ENCODE assay signal across 22 cellular contexts in genomic region chr7:144606231-144606630, GRCh38.
A peak's percentile ranks its signal among the peaks of the same experiment; 100 is the strongest.
DNase-seq lines count a peak whose midpoint lies in the region; ATAC-seq, FAIRE-seq and TF ChIP-seq lines count a peak whose summit lies in the region.
"Had no signal": no experiment of that assay in that cellular context is flagged by ENCODE, and none has a peak within 500 bp of the region (broad histone marks: within the 10 kb centered on the region; RNA-seq: fewer than 3 reads in every experiment).

No MANE protein-coding gene starts in this region.

- peaks cover 0 to 2% (median 0%) of the 10 kb centered on the region in 3 donors for H3K9me3 Mint-ChIP-seq in T-cell
- H3K9me3 Mint-ChIP-seq: CD4-positive, alpha-beta memory T cell had no signal

- H3K4me3 ChIP-seq in WERI-Rb-1 (ENCODE audit: low read depth, low read length) (no peak overlapping the region), fibroblast of pulmonary artery (replicated peaks; ENCODE audit: low read depth, low read length) (no peak overlapping the region)
- H3K4me3 ChIP-seq: MG63, SK-N-MC had no signal

- ATAC-seq in GM19351 (IDR thresholded peaks at IDR 0.05; ENCODE audit: unreplicated experiment) (no peak), T-cell (replicated peaks in 1 of 4) (no peak)

- H3K27ac Mint-ChIP-seq in T-cell, result no peak overlapping the region
- H3K27ac Mint-ChIP-seq: CD4-positive, alpha-beta memory T cell had no signal

- peaks cover 48% of the 10 kb centered on the region for H3K36me3 Mint-ChIP-seq in T-cell

- DNase-seq in Daoy (ENCODE audit: low read depth) (peak; percentile 6), WERI-Rb-1 (peak; percentile 42), fibroblast of pulmonary artery (ENCODE audit: low read depth) (peak; percentile 8), urothelium cell line (ENCODE audit: low spot score) (peak; percentile 10), T-cell (no peak)
- DNase-seq in stimulated activated CD4-positive, alpha-beta T cell treated with anti-CD3 and anti-CD28 coated beads, Interleukin-4, amount 100 ng/mL, for 4 hours, result no peak
- DNase-seq: C1 segment of cervical spinal cord; CD4-positive, alpha-beta memory T cell; DND-41; IMR-90; KG1; MG63; NCI-H2029; NCI-H446 treated with DMSO at 0.1 percent for 48 hours; NCI-H526; OCI-M1; SIG-M5 had no signal

- H3K36me3 ChIP-seq in WERI-Rb-1, result no peaks in the 10 kb centered on the region
- H3K36me3 ChIP-seq: MG63 had no signal

- no peak overlapping the region for H3K4me3 Mint-ChIP-seq in T-cell
- H3K4me3 Mint-ChIP-seq: CD4-positive, alpha-beta memory T cell had no signal

- no peak for FAIRE-seq in urothelium cell line (lab: Jason Lieb, UNC)
- FAIRE-seq: GM18507, H54, RCC 7860 had no signal

- 0 out of 2 replicates have a peak overlapping the region, but pooled peaks have one; percentile 21 for H3K27ac ChIP-seq in WERI-Rb-1
- H3K27ac ChIP-seq: SK-N-MC had no signal

- H3K4me1 Mint-ChIP-seq in T-cell, result no peaks in the 10 kb centered on the region
- H3K4me1 Mint-ChIP-seq: CD4-positive, alpha-beta memory T cell had no signal

- H3K27me3 ChIP-seq in WERI-Rb-1 (ENCODE audit: insufficient read depth, low read depth, severe bottlenecking), result no peaks in the 10 kb centered on the region
- H3K27me3 ChIP-seq: MG63 had no signal

- POLR2A ChIA-PET in T-cell (lab: Charles Lee), result no interaction called here

- CTCF ChIA-PET in T-cell (lab: Charles Lee), result no interaction called here

- no peak for TF ChIP-seq CTCF in WERI-Rb-1 (IDR thresholded peaks at IDR 0.05; ENCODE audit: low read depth, low read length)
- no peak for TF ChIP-seq CTCF in fibroblast of pulmonary artery (IDR thresholded peaks at IDR 0.05; ENCODE audit: low read length, missing control alignments)

- H3K9me3 ChIP-seq in WERI-Rb-1 (ENCODE audit: severe bottlenecking), result no peaks in the 10 kb centered on the region
- H3K9me3 ChIP-seq: MG63 had no signal

- no peaks in the 10 kb centered on the region for H3K27me3 Mint-ChIP-seq in T-cell
- H3K27me3 Mint-ChIP-seq: CD4-positive, alpha-beta memory T cell had no signal

Comparison
In these comparisons a context has a peak if more than half of its experiments do, and no peak if none do; other contexts are left out.
1. DNase-seq: peak in Daoy (single experiment), WERI-Rb-1 (single experiment), fibroblast of pulmonary artery (single experiment) and urothelium cell line (single experiment); none in stimulated activated CD4-positive, alpha-beta T cell treated with anti-CD3 and anti-CD28 coated beads, Interleukin-4, amount 100 ng/mL, for 4 hours (0 of 2) and T-cell (0 of 34).